In the genomic region with DNA sequence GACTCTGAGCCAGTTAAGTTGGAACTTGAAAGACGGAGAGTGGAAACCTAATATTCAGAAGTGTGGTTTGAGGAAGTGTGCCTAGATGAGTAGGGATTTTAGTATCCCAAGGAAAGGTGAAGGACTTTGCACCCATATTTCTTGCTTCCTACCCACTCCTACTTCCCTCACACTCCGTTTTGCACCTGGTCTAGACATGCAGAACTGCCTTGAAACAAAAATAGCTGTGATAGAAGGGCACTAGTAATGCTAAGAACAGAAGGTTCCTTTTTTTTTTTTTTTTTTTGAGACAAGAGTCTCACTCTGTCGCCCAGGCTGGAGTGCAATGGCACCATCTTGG, we compare ENCODE assay signal across 9 cellular contexts. TPM values are rescaled to one million over a fixed set of nuclear protein-coding genes. Genes with fewer than 3 reads are reported as not detected.
A peak's percentile ranks its signal among the peaks of the same experiment; 100 is the strongest.
DNase-seq lines count a peak whose midpoint lies in the region; ATAC-seq and TF ChIP-seq lines count a peak whose summit lies in the region.
"Had no signal": no experiment of that assay in that cellular context is flagged by ENCODE, and none has a peak within 500 bp of the region (broad histone marks: within the 10 kb centered on the region; RNA-seq: fewer than 3 reads in every experiment).

No MANE protein-coding gene starts in this region.

- TF ChIP-seq POLR2A in body of pancreas (IDR thresholded peaks at IDR 0.05): no peak

- ATAC-seq in body of pancreas: no peak

- H3K27ac Mint-ChIP-seq in Calu3 (ENCODE audit: unreplicated experiment): peak overlapping the region; percentile 75
- H3K27ac Mint-ChIP-seq in endodermal cell: peak overlapping the region; percentile 97

- H3K9me3 ChIP-seq in NT2/D1 (ENCODE audit: insufficient read depth, low read length) (no peaks in the 10 kb centered on the region), endodermal cell (ENCODE audit: control insufficient read depth, low read length) (no peaks in the 10 kb centered on the region), parathyroid adenoma (ENCODE audit: control insufficient read depth, low read length) (no peaks in the 10 kb centered on the region), body of pancreas (no peaks in the 10 kb centered on the region)

- H3K27ac ChIP-seq in endodermal cell (ENCODE audit: low read depth, low read length): no peak overlapping the region
- H3K27ac ChIP-seq in parathyroid adenoma: peak overlapping the region; percentile 91
- H3K27ac ChIP-seq in body of pancreas: no peak overlapping the region

- H3K4me1 Mint-ChIP-seq in Calu3 (ENCODE audit: low read depth, unreplicated experiment): peaks cover 8% of the 10 kb centered on the region
- H3K4me1 Mint-ChIP-seq in endodermal cell: peaks cover 17% of the 10 kb centered on the region

- H3K27me3 Mint-ChIP-seq in Calu3 (ENCODE audit: unreplicated experiment) (no peaks in the 10 kb centered on the region), endodermal cell (ENCODE audit: insufficient read depth) (peaks cover 5% of the 10 kb centered on the region)

- H3K9me3 Mint-ChIP-seq in Calu3 (ENCODE audit: low read depth, unreplicated experiment) (no peaks in the 10 kb centered on the region), endodermal cell (no peaks in the 10 kb centered on the region)

- H3K9ac ChIP-seq in NT2/D1 (ENCODE audit: insufficient read length, low read depth) (peak overlapping the region; percentile 83), endodermal cell (ENCODE audit: extremely low read depth, low read length, poor library complexity, severe bottlenecking) (peak overlapping the region; percentile 57), parathyroid adenoma (no peak overlapping the region)

- TF ChIP-seq CTCF in Calu3 (IDR thresholded peaks at IDR 0.05; ENCODE audit: unreplicated experiment) (no peak), endodermal cell (conservative IDR thresholded peaks at IDR 0.05) (no peak), parathyroid adenoma (IDR thresholded peaks at IDR 0.05) (no peak), body of pancreas (IDR thresholded peaks at IDR 0.05) (no peak)

- peak overlapping the region; percentile 88 for H3K4me2 ChIP-seq in parathyroid adenoma (ENCODE audit: low read length)

- DNase-seq in Calu3 (no peak), NT2/D1 (ENCODE audit: low read depth, low spot score) (no peak), endodermal cell (no peak), foreskin melanocyte (no peak), iPS-NIHi7 (ENCODE audit: extremely low spot score) (no peak), body of pancreas (no peak)
- no peak for DNase-seq in activated effector memory CD4-positive, alpha-beta T cell treated with Interleukin-2 at 50 U/mL for 16 hours

- H3K27me3 ChIP-seq in NT2/D1 (ENCODE audit: insufficient read depth, insufficient read length): no peaks in the 10 kb centered on the region
- H3K27me3 ChIP-seq in endodermal cell (ENCODE audit: control insufficient read depth, insufficient read depth, low read length, poor library complexity, severe bottlenecking): no peaks in the 10 kb centered on the region
- no peaks in the 10 kb centered on the region for H3K27me3 ChIP-seq in parathyroid adenoma (ENCODE audit: control insufficient read depth, insufficient read depth, low read length)
- H3K27me3 ChIP-seq in body of pancreas: no peaks in the 10 kb centered on the region

- peak overlapping the region; percentile 82 for H2AFZ ChIP-seq in parathyroid adenoma

- CTCF ChIA-PET in Calu3 (lab: Charles Lee): no interaction called here

- no TSS peak for BruUV-seq in Calu3 (replicated peaks; lab: Mats Ljungman, UMichigan)

- 63% methylated on average over 2 to 3 of the region's 3 CpGs for WGBS in endodermal cell (ENCODE audit: insufficient coverage in 1 of 2, insufficient read length in 1 of 2), 2 experiments
- WGBS in body of pancreas, 2 donors: 14 to 29% methylated on average over 3 of the region's 3 CpGs

- H3K36me3 ChIP-seq in NT2/D1 (ENCODE audit: insufficient read depth, insufficient read length, low read length) (peaks cover 36% of the 10 kb centered on the region), endodermal cell (ENCODE audit: control insufficient read depth, insufficient read depth, low read length) (peaks cover 27% of the 10 kb centered on the region), parathyroid adenoma (ENCODE audit: control insufficient read depth, insufficient read depth, low read length) (no peaks in the 10 kb centered on the region), body of pancreas (replicated peaks in 1 of 2; ENCODE audit: insufficient read depth in 1 of 2, low read depth in 2 of 2) (no peaks in the 10 kb centered on the region)

- H3K36me3 Mint-ChIP-seq in Calu3 (ENCODE audit: insufficient read depth, unreplicated experiment) (peaks cover 22% of the 10 kb centered on the region), endodermal cell (ENCODE audit: low read depth) (peaks cover 22% of the 10 kb centered on the region)

- H3K4me1 ChIP-seq in NT2/D1 (ENCODE audit: insufficient read depth, insufficient read length): peaks cover 7% of the 10 kb centered on the region
- peaks cover 5% of the 10 kb centered on the region for H3K4me1 ChIP-seq in endodermal cell (ENCODE audit: control insufficient read depth, insufficient read depth, low read length)
- H3K4me1 ChIP-seq in parathyroid adenoma: peaks cover 6% of the 10 kb centered on the region
- H3K4me1 ChIP-seq in body of pancreas: peaks cover 17% of the 10 kb centered on the region

- H3K4me3 ChIP-seq in NT2/D1 (ENCODE audit: insufficient read length, low read depth): peak overlapping the region; percentile 45
- H3K4me3 ChIP-seq in endodermal cell (ENCODE audit: low read length): peak overlapping the region; percentile 96
- H3K4me3 ChIP-seq in parathyroid adenoma (ENCODE audit: low read depth, low read length): peak overlapping the region; percentile 99
- H3K4me3 ChIP-seq in body of pancreas: no peak overlapping the region

- H3K4me3 Mint-ChIP-seq in Calu3 (ENCODE audit: low read depth, unreplicated experiment) (peak overlapping the region; percentile 98), endodermal cell (peak overlapping the region; percentile 98)

- H3K79me2 ChIP-seq in parathyroid adenoma: peaks cover 20% of the 10 kb centered on the region

- intact Hi-C loops in Calu3 (cut with micrococcal nuclease; ENCODE audit: unreplicated experiment): no loop called here
- intact Hi-C loops in body of pancreas (cut with DNase I): no loop called here

RNA-seq across cellular contexts. Expression of a gene that starts 0.7 kb away (rescaled TPM):
- 142 and 164 TPM in 2 replicates for total RNA-seq in Calu3 (2022)
- 100 to 1,000 TPM; 237 to 288 TPM for total RNA-seq in endodermal cell
- polyA plus RNA-seq in endodermal cell (2013, experiment 1 of 2): 112 TPM
- 102 TPM for polyA plus RNA-seq in endodermal cell (2013, experiment 2 of 2)
- 10 to 100 TPM; 22.3 to 24.1 TPM for total RNA-seq in body of pancreas

RNA-seq across cellular contexts. Expression of a gene that starts 13.5 kb away (rescaled TPM):
- 0.73 TPM in 1 of 2 replicates, not detected in the other for total RNA-seq in Calu3 (2022)
- under 1 TPM; 0.20 to 0.29 TPM for total RNA-seq in endodermal cell
- polyA plus RNA-seq in endodermal cell (2013, experiment 1 of 2): 10.8 TPM
- 7.3 TPM for polyA plus RNA-seq in endodermal cell (2013, experiment 2 of 2)
- 1 to 10 TPM in 1 of 2 donors, not detected in 1; 1.3 TPM for total RNA-seq in body of pancreas

RNA-seq across cellular contexts. Expression of a gene that starts 20.1 kb away (rescaled TPM):
- total RNA-seq in Calu3 (2022) (not detected in 2 replicates), endodermal cell (not detected), body of pancreas (not detected)
- polyA plus RNA-seq in endodermal cell (2013, experiment 1 of 2): 31.2 TPM
- polyA plus RNA-seq in endodermal cell (2013, experiment 2 of 2): 22.4 TPM
- total RNA-seq: pulmonary artery endothelial cell had no signal

RNA-seq across cellular contexts. Expression of a gene that starts 32.7 kb away (rescaled TPM):
- total RNA-seq in Calu3 (2022) (20.1 and 21.4 TPM in 2 replicates), endodermal cell (10 to 100 TPM; 30.1 to 30.7 TPM), body of pancreas (10 to 100 TPM; 31.1 to 98.6 TPM)
- 17.4 TPM for polyA plus RNA-seq in endodermal cell (2013, experiment 1 of 2)
- 17.0 TPM for polyA plus RNA-seq in endodermal cell (2013, experiment 2 of 2)

RNA-seq across cellular contexts. Expression of a gene that starts 41.2 kb away (rescaled TPM):
- 0.12 and 0.21 TPM in 2 replicates for total RNA-seq in Calu3 (2022)
- total RNA-seq in endodermal cell: under 1 TPM; 0.31 to 0.33 TPM
- 1.2 TPM for polyA plus RNA-seq in endodermal cell (2013, experiment 1 of 2)
- 0.79 TPM for polyA plus RNA-seq in endodermal cell (2013, experiment 2 of 2)
- total RNA-seq in body of pancreas: under 1 TPM in 1 of 2 donors, not detected in 1; 0.66 TPM

Comparison
In these comparisons a context has a peak if more than half of its experiments do, and no peak if none do; other contexts are left out.
1. H3K4me3 ChIP-seq: peak in NT2/D1 (single experiment), endodermal cell (single experiment) and parathyroid adenoma (single experiment); none in body of pancreas (0 of 2).